ENCODE assay signal across 9 cellular contexts in the genomic region with DNA sequence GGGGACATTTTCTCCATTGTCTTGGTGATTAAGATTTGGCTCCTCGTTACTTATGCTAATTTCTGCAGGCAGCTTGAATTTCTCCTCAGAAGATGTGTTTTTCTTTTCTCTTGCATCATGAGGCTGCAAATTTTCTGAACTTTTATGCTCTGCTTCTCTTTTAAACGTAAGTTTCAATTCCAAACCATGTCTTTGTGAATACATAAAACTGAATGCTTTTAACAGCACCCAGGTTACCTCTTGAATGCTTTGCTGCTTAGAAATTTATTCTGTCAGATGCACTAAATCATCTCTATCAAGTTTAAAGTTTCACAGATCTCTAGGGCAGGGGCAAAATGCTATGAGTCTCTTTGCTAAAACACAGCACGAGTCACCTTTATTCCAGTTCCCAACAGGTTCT. TPM values are rescaled to one million over a fixed set of nuclear protein-coding genes. Genes with fewer than 3 reads are reported as not detected.
"Had no signal": no experiment of that assay in that cellular context is flagged by ENCODE, and none has a peak within 500 bp of the region (broad histone marks: within the 10 kb centered on the region; RNA-seq: fewer than 3 reads in every experiment).

No MANE protein-coding gene starts in this region.

- FAIRE-seq: HTR-8/SVneo, K562 had no signal

- H3K27ac ChIP-seq: HL-60, KMS-11 had no signal

- H3K9ac ChIP-seq: KMS-11 had no signal

- H3K4me3 ChIP-seq: K562 had no signal

- H3K27ac Mint-ChIP-seq: IgD-negative memory B cell had no signal

- ATAC-seq: K562 had no signal

- H3K4me3 Mint-ChIP-seq: IgD-negative memory B cell had no signal

- H3K4me2 ChIP-seq: KMS-11 had no signal

- DNase-seq: IMR-90, KBM-7, KG1 had no signal

- H3K27me3 Mint-ChIP-seq: IgD-negative memory B cell had no signal

RNA-seq across cellular contexts. Expression of gene ARHGAP44, which starts 19.4 kb away (rescaled TPM):
- total RNA-seq: HT-29 had no signal
